Comparison of ENCODE assay signal across 13 cellular contexts in genomic region chr11:46889251-46889650, GRCh38. TPM values are rescaled to one million over a fixed set of nuclear protein-coding genes. Genes with fewer than 3 reads are reported as not detected.
"Had no signal": no experiment of that assay in that cellular context is flagged by ENCODE, and none has a peak within 500 bp of the region (broad histone marks: within the 10 kb centered on the region; RNA-seq: fewer than 3 reads in every experiment).

No MANE protein-coding gene starts in this region.

- H3K9me3 Mint-ChIP-seq: immature natural killer cell; memory B cell; mesothelial cell of epicardium; natural killer cell; neural crest cell; stimulated activated effector memory CD8-positive, alpha-beta T cell treated with anti-CD3 and anti-CD28 coated beads, Interleukin-12 subunit alpha, Interleukin-12 subunit beta, amount 100 ng/mL, for 72 hours; type B pancreatic cell had no signal

- H3K27me3 Mint-ChIP-seq: type B pancreatic cell had no signal

- H3K4me3 Mint-ChIP-seq: immature natural killer cell; memory B cell; mesothelial cell of epicardium; natural killer cell; neural crest cell; stimulated activated effector memory CD8-positive, alpha-beta T cell treated with anti-CD3 and anti-CD28 coated beads, Interleukin-12 subunit alpha, Interleukin-12 subunit beta, amount 100 ng/mL, for 72 hours; type B pancreatic cell had no signal

- H3K27me3 ChIP-seq: gastrocnemius medialis, right atrium auricular region, suprapubic skin, thyroid gland had no signal

- H3K36me3 ChIP-seq: thyroid gland had no signal

- DNase-seq: lower lobe of right lung had no signal

- H3K27ac ChIP-seq: gastrocnemius medialis, left ventricle myocardium inferior, lower lobe of right lung, right atrium auricular region, suprapubic skin, thyroid gland had no signal

- H3K4me1 ChIP-seq: gastrocnemius medialis, left ventricle myocardium inferior, lower lobe of right lung, right atrium auricular region, suprapubic skin, thyroid gland had no signal

- H3K4me1 Mint-ChIP-seq: immature natural killer cell; memory B cell; mesothelial cell of epicardium; natural killer cell; neural crest cell; stimulated activated effector memory CD8-positive, alpha-beta T cell treated with anti-CD3 and anti-CD28 coated beads, Interleukin-12 subunit alpha, Interleukin-12 subunit beta, amount 100 ng/mL, for 72 hours had no signal

- H3K4me3 ChIP-seq: gastrocnemius medialis, left ventricle myocardium inferior, lower lobe of right lung, right atrium auricular region, suprapubic skin, thyroid gland had no signal

- H3K36me3 Mint-ChIP-seq: immature natural killer cell; memory B cell; natural killer cell; stimulated activated effector memory CD8-positive, alpha-beta T cell treated with anti-CD3 and anti-CD28 coated beads, Interleukin-12 subunit alpha, Interleukin-12 subunit beta, amount 100 ng/mL, for 72 hours had no signal

- H3K9me3 ChIP-seq: gastrocnemius medialis, left ventricle myocardium inferior, lower lobe of right lung, right atrium auricular region, suprapubic skin, thyroid gland had no signal

- H3K27ac Mint-ChIP-seq: immature natural killer cell, memory B cell, mesothelial cell of epicardium, natural killer cell, type B pancreatic cell had no signal

RNA-seq across cellular contexts. Expression of gene LRP4, which starts 29.1 kb away (rescaled TPM):
- total RNA-seq: natural killer cell had no signal
- polyA plus RNA-seq: immature natural killer cell had no signal
